In the genomic region with DNA sequence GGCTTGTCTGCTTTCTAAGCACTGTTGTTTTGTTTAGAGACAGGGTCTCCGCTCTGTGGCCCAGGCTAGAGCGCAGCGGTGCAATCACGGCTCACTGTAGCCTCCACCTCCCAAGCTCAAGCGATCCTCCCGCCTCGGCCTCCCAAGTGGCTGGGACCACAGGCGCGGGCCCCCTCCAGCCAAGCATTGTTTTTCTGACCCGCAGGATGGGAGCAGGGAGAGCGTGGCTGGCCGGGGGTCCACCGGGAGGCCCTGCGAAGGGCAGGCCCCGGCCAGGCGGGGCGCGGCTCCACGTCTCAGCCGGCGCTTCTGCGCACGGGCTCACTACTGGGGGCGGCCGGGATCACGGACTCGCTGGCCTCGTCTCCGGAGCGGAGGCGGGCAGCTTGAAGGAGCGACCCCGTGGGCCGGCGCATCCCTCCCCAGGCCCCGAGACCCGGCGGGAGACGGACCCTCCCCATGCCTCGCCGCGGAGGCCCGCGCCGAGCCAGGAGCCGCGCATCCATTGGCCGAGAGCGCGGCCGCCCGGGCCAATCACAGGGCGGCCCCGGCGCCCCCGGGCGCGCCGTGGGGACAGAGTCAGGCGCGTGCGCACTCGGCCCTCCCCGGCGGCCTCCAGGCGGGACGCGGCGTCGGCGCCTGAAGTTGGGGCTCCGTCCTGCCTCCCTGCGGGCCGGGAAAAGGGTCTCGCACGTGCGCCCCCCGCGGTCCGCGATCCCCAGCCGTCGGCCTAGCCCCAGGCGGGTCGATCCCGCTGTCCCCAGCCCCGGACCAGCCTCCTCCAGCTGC, we compare ENCODE assay signal across 8 cellular contexts. TPM values are rescaled to one million over a fixed set of nuclear protein-coding genes. Genes with fewer than 3 reads are reported as not detected.
DNase-seq lines count a peak whose midpoint lies in the region; ATAC-seq and TF ChIP-seq lines count a peak whose summit lies in the region.

No MANE protein-coding gene starts in this region.

- H3K36me3 ChIP-seq in mucosa of descending colon (ENCODE audit: low read depth): no peaks in the 10 kb centered on the region

- no peaks in the 10 kb centered on the region for H3K9me3 ChIP-seq in mucosa of descending colon

- H3K4me3 ChIP-seq in epithelial cell of esophagus (ENCODE audit: low read length): peak overlapping the region; percentile 43
- peak overlapping the region; percentile 36 for H3K4me3 ChIP-seq in mucosa of descending colon

- TF ChIP-seq CTCF in epithelial cell of esophagus (IDR thresholded peaks at IDR 0.05; ENCODE audit: insufficient read depth, low read depth, low read length, missing control alignments) (no peak), mucosa of descending colon (IDR thresholded peaks at IDR 0.05) (no peak)

- intact Hi-C loops in mucosa of descending colon (cut with DNase I, micrococcal nuclease): loop anchor here in 1 of 2 donors (10.0 kb wide), 1 partner anchor 233 kb away; no protein-coding TSS in a partner anchor

- peaks cover 21% of the 10 kb centered on the region for H3K4me1 ChIP-seq in mucosa of descending colon (ENCODE audit: low read depth)

- DNase-seq in DMS153 (lab: John Stamatoyannopoulos, UW) (peak; percentile 59), NCI-H526 treated with DMSO at 0.1 percent for 48 hours (lab: John Stamatoyannopoulos, UW) (peak; percentile 54), activated T-cell treated with anti-CD3 and anti-CD28 coated beads for 24 hours (ENCODE audit: low read depth) (peak; percentile 78), epithelial cell of esophagus (ENCODE audit: low read depth) (peak; percentile 52), mucosa of descending colon (peak; percentile 82 to 89 (median 88)), cortex of kidney (lab: John Stamatoyannopoulos, UW) (no peak)
- peak; percentile 41 to 53 for DNase-seq in stimulated activated CD8-positive, alpha-beta memory T cell treated with anti-CD3 and anti-CD28 coated beads, Interleukin-4, amount 100 ng/mL, for 4 hours (ENCODE audit: low read depth in 2 of 2, low spot score in 1 of 2)

- ATAC-seq in HG02798 (IDR thresholded peaks at IDR 0.05; ENCODE audit: poor library complexity, unreplicated experiment): peak; percentile 66
- ATAC-seq in mucosa of descending colon: peak; percentile 86

RNA-seq across cellular contexts. Expression of a gene that starts 24.9 kb away (rescaled TPM):
- total RNA-seq in mucosa of descending colon: 1,000 to 10,000 TPM; 1,922 to 4,060 (median 3,184) TPM

RNA-seq across cellular contexts. Expression of a gene that starts 40.5 kb away (rescaled TPM):
- total RNA-seq in mucosa of descending colon: 1 to 10 TPM; 1.6 to 4.0 (median 2.5) TPM
